Comparison of ENCODE assay signal across 8 cellular contexts in genomic region chr17:6639651-6640535, GRCh38. TPM values are rescaled to one million over a fixed set of nuclear protein-coding genes. Genes with fewer than 3 reads are reported as not detected.
A peak's percentile ranks its signal among the peaks of the same experiment; 100 is the strongest.
DNase-seq lines count a peak whose midpoint lies in the region; ATAC-seq and TF ChIP-seq lines count a peak whose summit lies in the region.

No MANE protein-coding gene starts in this region.

- H3K9ac ChIP-seq in neural progenitor cell = peak overlapping the region; percentile 70

- H3K79me2 ChIP-seq in neural progenitor cell (ENCODE audit: low read depth) = peaks cover 57% of the 10 kb centered on the region

- peak overlapping the region; percentile 95 for H3K4me2 ChIP-seq in neural progenitor cell

- CTCF ChIA-PET in activated CD8-positive, alpha-beta T cell treated with anti-CD3 and anti-CD28 coated beads, Interleukin-2, amount 10 ng/mL, durations not matched to agents 7 days and 5 days (lab: Charles Lee) = interaction anchor here (1.0 to 3.1 kb wide), 2 partner anchors 9 to 11 kb away, joined by 3 to 11 read pairs; partner anchors contain the start of genes C17orf100 and MED31

- ATAC-seq in activated CD8-positive, alpha-beta T cell treated with anti-CD3 and anti-CD28 coated beads, Interleukin-2, amount 10 ng/mL, durations not matched to agents 7 days and 5 days = peak; percentile 45
- ATAC-seq in GM18873 (IDR thresholded peaks at IDR 0.05; ENCODE audit: low FRiP score, unreplicated experiment) = no peak

- H3K9me3 ChIP-seq in neural progenitor cell (ENCODE audit: low read depth) = no peaks in the 10 kb centered on the region

- H3K9me3 Mint-ChIP-seq in activated CD8-positive, alpha-beta T cell treated with anti-CD3 and anti-CD28 coated beads, Interleukin-2, amount 10 ng/mL, durations not matched to agents 7 days and 5 days (ENCODE audit: insufficient read depth) = no peaks in the 10 kb centered on the region
- H3K9me3 Mint-ChIP-seq in neural progenitor cell = no peaks in the 10 kb centered on the region

- no peaks in the 10 kb centered on the region for H3K27me3 ChIP-seq in neural progenitor cell

- H3K36me3 Mint-ChIP-seq in activated CD8-positive, alpha-beta T cell treated with anti-CD3 and anti-CD28 coated beads, Interleukin-2, amount 10 ng/mL, durations not matched to agents 7 days and 5 days (ENCODE audit: low read depth) = peaks cover 38% of the 10 kb centered on the region
- peaks cover 17% of the 10 kb centered on the region for H3K36me3 Mint-ChIP-seq in neural progenitor cell

- H3K27ac Mint-ChIP-seq in activated CD8-positive, alpha-beta T cell treated with anti-CD3 and anti-CD28 coated beads, Interleukin-2, amount 10 ng/mL, durations not matched to agents 7 days and 5 days = peak overlapping the region; percentile 98
- H3K27ac Mint-ChIP-seq in neural progenitor cell = peak overlapping the region; percentile 90

- peak; percentile 58 for DNase-seq in stimulated activated CD4-positive, alpha-beta T cell treated with anti-CD3 and anti-CD28 coated beads, Interleukin-15, amount 100 ng/mL, for 24 hours
- DNase-seq in stimulated activated CD4-positive, alpha-beta T cell treated with anti-CD3 and anti-CD28 coated beads, Interleukin-2, amount 100 ng/mL, for 48 hours = no peak
- no peak for DNase-seq in Jurkat, Clone E6-1 (ENCODE audit: low read depth, low spot score)
- DNase-seq in activated CD8-positive, alpha-beta T cell treated with anti-CD3 and anti-CD28 coated beads, Interleukin-2, amount 10 ng/mL, durations not matched to agents 7 days and 5 days = peak; percentile 44
- DNase-seq in fibroblast of the aortic adventitia (ENCODE audit: low read depth) (peak; percentile 41), neural progenitor cell (ENCODE audit: low spot score) (peak; percentile 72), NCI-H2196 (lab: John Stamatoyannopoulos, UW; ENCODE audit: unreplicated experiment) (no peak)

- peaks cover 18% of the 10 kb centered on the region for H4K20me1 ChIP-seq in neural progenitor cell (ENCODE audit: low read depth)

- peak overlapping the region; percentile 93 for H3K4me3 ChIP-seq in Jurkat, Clone E6-1 (ENCODE audit: low read length)
- H3K4me3 ChIP-seq in fibroblast of the aortic adventitia (ENCODE audit: low read depth, low read length) (peak overlapping the region; percentile 96), neural progenitor cell (peak overlapping the region; percentile 75)

- POLR2A ChIA-PET in activated CD8-positive, alpha-beta T cell treated with anti-CD3 and anti-CD28 coated beads, Interleukin-2, amount 10 ng/mL, durations not matched to agents 7 days and 5 days (lab: Charles Lee) = interaction anchor here (0.7 to 4.9 kb wide), 5 partner anchors 11 to 115 kb away, joined by 3 to 36 read pairs (median 3); partner anchors contain the start of genes C17orf100, MED31 and XAF1

- H3K27me3 Mint-ChIP-seq in activated CD8-positive, alpha-beta T cell treated with anti-CD3 and anti-CD28 coated beads, Interleukin-2, amount 10 ng/mL, durations not matched to agents 7 days and 5 days (ENCODE audit: low read depth) = no peaks in the 10 kb centered on the region
- H3K27me3 Mint-ChIP-seq in neural progenitor cell (ENCODE audit: insufficient read depth, low read depth) = no peaks in the 10 kb centered on the region

- H3K27ac ChIP-seq in neural progenitor cell = no peak overlapping the region

- peak overlapping the region; percentile 94 for H3K4me3 Mint-ChIP-seq in activated CD8-positive, alpha-beta T cell treated with anti-CD3 and anti-CD28 coated beads, Interleukin-2, amount 10 ng/mL, durations not matched to agents 7 days and 5 days
- H3K4me3 Mint-ChIP-seq in neural progenitor cell = peak overlapping the region; percentile 97

- H3K36me3 ChIP-seq in neural progenitor cell = peaks cover 8% of the 10 kb centered on the region

- peaks cover 37% of the 10 kb centered on the region for H3F3A ChIP-seq in neural progenitor cell (ENCODE audit: low read depth)

- peaks cover 11% of the 10 kb centered on the region for H3K4me1 ChIP-seq in neural progenitor cell

- peak overlapping the region; percentile 78 for H2AFZ ChIP-seq in neural progenitor cell (replicated peaks)

- no peak for TF ChIP-seq CTCF in fibroblast of the aortic adventitia (IDR thresholded peaks at IDR 0.05; ENCODE audit: insufficient read depth, low read length)
- no peak for TF ChIP-seq CTCF in neural progenitor cell (IDR thresholded peaks at IDR 0.05)

- H3K4me1 Mint-ChIP-seq in activated CD8-positive, alpha-beta T cell treated with anti-CD3 and anti-CD28 coated beads, Interleukin-2, amount 10 ng/mL, durations not matched to agents 7 days and 5 days (ENCODE audit: low read depth) = peaks cover 57% of the 10 kb centered on the region
- H3K4me1 Mint-ChIP-seq in neural progenitor cell = peaks cover 27% of the 10 kb centered on the region

RNA-seq across cellular contexts. Expression of gene KIAA0753, which starts 0.6 kb away (rescaled TPM):
- polyA plus RNA-seq in Jurkat, Clone E6-1 (2012; ENCODE audit: insufficient read depth, insufficient read length) = 10.6 TPM
- total RNA-seq in activated CD8-positive, alpha-beta T cell treated with anti-CD3 and anti-CD28 coated beads, Interleukin-2, amount 10 ng/mL, durations not matched to agents 7 days and 5 days = 10 to 100 TPM; 14.0 to 19.5 TPM
- 14.4 and 20.9 TPM in 2 replicates for total RNA-seq in fibroblast of the aortic adventitia (ENCODE audit: low replicate concordance)
- 24.1 and 30.8 TPM in 2 replicates for total RNA-seq in neural progenitor cell (ENCODE audit: low replicate concordance)

RNA-seq across cellular contexts. Expression of gene TXNDC17, which starts 1.0 kb away (rescaled TPM):
- 268 TPM for polyA plus RNA-seq in Jurkat, Clone E6-1 (2012; ENCODE audit: insufficient read depth, insufficient read length)
- 10 to 100 TPM; 81.8 to 94.7 TPM for total RNA-seq in activated CD8-positive, alpha-beta T cell treated with anti-CD3 and anti-CD28 coated beads, Interleukin-2, amount 10 ng/mL, durations not matched to agents 7 days and 5 days
- total RNA-seq in fibroblast of the aortic adventitia (ENCODE audit: low replicate concordance) (57.5 and 162 TPM in 2 replicates), neural progenitor cell (ENCODE audit: low replicate concordance) (175 and 214 TPM in 2 replicates)

RNA-seq across cellular contexts. Expression of gene MED31, which starts 11.5 kb away (rescaled TPM):
- polyA plus RNA-seq in Jurkat, Clone E6-1 (2012; ENCODE audit: insufficient read depth, insufficient read length) = 52.7 TPM
- 10 to 100 TPM; 16.9 to 20.2 TPM for total RNA-seq in activated CD8-positive, alpha-beta T cell treated with anti-CD3 and anti-CD28 coated beads, Interleukin-2, amount 10 ng/mL, durations not matched to agents 7 days and 5 days
- total RNA-seq in fibroblast of the aortic adventitia (ENCODE audit: low replicate concordance) (12.3 and 28.8 TPM in 2 replicates), neural progenitor cell (ENCODE audit: low replicate concordance) (7.3 and 35.7 TPM in 2 replicates)

RNA-seq across cellular contexts. Expression of gene C17orf100, which starts 11.7 kb away (rescaled TPM):
- polyA plus RNA-seq in Jurkat, Clone E6-1 (2012; ENCODE audit: insufficient read depth, insufficient read length) = 4.3 TPM
- 1 to 10 TPM in 1 of 2 experiments, under 1 TPM in 1; 0.92 to 1.5 TPM for total RNA-seq in activated CD8-positive, alpha-beta T cell treated with anti-CD3 and anti-CD28 coated beads, Interleukin-2, amount 10 ng/mL, durations not matched to agents 7 days and 5 days
- total RNA-seq in fibroblast of the aortic adventitia (ENCODE audit: low replicate concordance) (0.57 and 0.63 TPM in 2 replicates), neural progenitor cell (ENCODE audit: low replicate concordance) (3.8 and 3.9 TPM in 2 replicates)

Comparison
In these comparisons a context has a peak if more than half of its experiments do, and no peak if none do; other contexts are left out.
1. DNase-seq: peak in stimulated activated CD4-positive, alpha-beta T cell treated with anti-CD3 and anti-CD28 coated beads, Interleukin-15, amount 100 ng/mL, for 24 hours (single experiment), activated CD8-positive, alpha-beta T cell treated with anti-CD3 and anti-CD28 coated beads, Interleukin-2, amount 10 ng/mL, durations not matched to agents 7 days and 5 days (single experiment), fibroblast of the aortic adventitia (single experiment) and neural progenitor cell (single experiment); none in stimulated activated CD4-positive, alpha-beta T cell treated with anti-CD3 and anti-CD28 coated beads, Interleukin-2, amount 100 ng/mL, for 48 hours (0 of 2), Jurkat, Clone E6-1 (single experiment) and NCI-H2196 (single experiment).
2. Peak in every context shown above with its lines, with median percentiles within 50 percentile points of each other: H3K4me3 ChIP-seq.